Comparison of ENCODE assay signal across 1 cellular context in the genomic region with DNA sequence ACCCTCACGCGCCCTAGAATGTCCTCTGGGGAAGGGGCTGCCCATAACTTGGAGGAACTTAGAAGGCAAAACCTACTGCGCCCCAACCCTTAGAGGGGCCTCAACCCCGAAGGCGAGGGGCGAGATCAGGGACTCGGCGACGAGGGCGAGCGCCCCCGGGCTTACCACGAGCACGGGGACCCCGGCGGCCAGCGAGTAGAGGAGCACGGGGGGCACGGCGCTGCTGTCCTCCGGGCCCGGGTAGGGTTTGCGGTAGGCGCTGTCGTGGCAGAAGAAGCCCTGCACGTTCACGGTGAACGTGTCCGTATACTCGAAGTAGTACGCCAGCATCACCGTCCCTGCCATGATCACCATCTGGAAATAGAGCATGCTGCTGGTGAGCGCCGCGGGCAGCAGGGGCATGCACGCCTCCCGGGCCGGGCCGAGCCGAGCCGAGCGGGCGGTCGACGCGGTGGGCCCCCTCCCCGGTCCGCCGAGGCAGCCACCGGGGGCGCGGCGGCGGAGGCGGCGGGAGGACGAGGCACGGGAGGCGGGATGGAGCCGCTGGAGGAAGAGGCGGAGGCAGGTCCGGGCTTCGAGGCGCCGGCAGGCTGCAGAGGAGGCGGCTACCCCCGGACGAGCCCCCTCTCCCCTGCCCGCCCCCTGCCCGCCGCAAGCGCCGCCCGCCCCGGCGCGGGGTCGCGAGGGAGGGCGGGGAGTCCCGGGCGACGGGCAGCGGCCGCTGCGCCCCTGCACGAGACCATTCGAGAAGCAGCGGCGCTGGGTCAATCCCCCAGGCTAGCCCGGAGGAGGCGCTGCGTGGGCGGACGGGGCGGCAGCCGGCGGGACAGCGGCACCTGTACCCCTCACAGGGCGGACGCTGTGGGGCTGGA.
TF ChIP-seq lines count a peak whose summit lies in the region.

TSS of gene PLPPR5 (minus strand) at position 592 of the 872 bp plus-strand sequence. CDS start at position 402, 190 bp downstream.

TF ChIP-seq in H1, 55 proteins besides CTCF, POLR2A, EP300 and RAD21:
- TF ChIP-seq PHF8 (conservative IDR thresholded peaks at IDR 0.05; ENCODE audit: low read depth, low read length): 0 out of 2 replicates have a peak, but pooled peaks have one; percentile 3
- peak; percentile 50; the same call in 1 of the 2 replicates for TF ChIP-seq SUZ12 (IDR thresholded peaks at IDR 0.05; ENCODE audit: low read length)
- peak; percentile 97 for TF ChIP-seq RBBP5 (IDR thresholded peaks at IDR 0.05; ENCODE audit: borderline replicate concordance, low read depth, low read length)
- TF ChIP-seq CREB1 (IDR thresholded peaks at IDR 0.05): no peak
- TF ChIP-seq EGR1 (IDR thresholded peaks at IDR 0.05; ENCODE audit: borderline replicate concordance, low read depth, low read length): peak; percentile 98
- peak; percentile 23 for TF ChIP-seq CTBP2 (IDR thresholded peaks at IDR 0.05; ENCODE audit: borderline replicate concordance, insufficient read depth, insufficient read length, low read length)
- peak; percentile 52 for TF ChIP-seq E2F6 (IDR thresholded peaks at IDR 0.05)
- TF ChIP-seq KDM4A (IDR thresholded peaks at IDR 0.05; ENCODE audit: low read depth, low read length, severe bottlenecking): peak; percentile 74
- peak in 1 of 2 experiments; percentile 40; a peak in 2 of 4 replicates for TF ChIP-seq HDAC2 (IDR thresholded peaks at IDR 0.05; ENCODE audit: borderline replicate concordance in 1 of 2, low read depth in 2 of 2, low read length in 2 of 2)
- no peak for TF ChIP-seq ZNF274 (IDR thresholded peaks at IDR 0.05; ENCODE audit: borderline replicate concordance, extremely low read depth, low read length)
- TF ChIP-seq TAF1 (IDR thresholded peaks at IDR 0.05; ENCODE audit: low read depth, low read length): peak; percentile 7; the same call in 1 of the 2 replicates
- peak; percentile 14 for TF ChIP-seq EZH2 (IDR thresholded peaks at IDR 0.05; ENCODE audit: low read depth, low read length, severe bottlenecking)
- TF ChIP-seq SAP30 (IDR thresholded peaks at IDR 0.05; ENCODE audit: insufficient read depth, insufficient replicate concordance, low read length): no peak
- peak; percentile 96 for TF ChIP-seq ASH2L (IDR thresholded peaks at IDR 0.05; ENCODE audit: low read length)
- TF ChIP-seq, protein P1, sequence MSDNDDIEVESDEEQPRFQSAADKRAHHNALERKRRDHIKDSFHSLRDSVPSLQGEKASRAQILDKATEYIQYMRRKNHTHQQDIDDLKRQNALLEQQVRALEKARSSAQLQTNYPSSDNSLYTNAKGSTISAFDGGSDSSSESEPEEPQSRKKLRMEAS (IDR thresholded peaks at IDR 0.05): peak; percentile 64; the same call in 1 of the 2 replicates
